Comparison of ENCODE assay signal across 8 cellular contexts in the genomic region with DNA sequence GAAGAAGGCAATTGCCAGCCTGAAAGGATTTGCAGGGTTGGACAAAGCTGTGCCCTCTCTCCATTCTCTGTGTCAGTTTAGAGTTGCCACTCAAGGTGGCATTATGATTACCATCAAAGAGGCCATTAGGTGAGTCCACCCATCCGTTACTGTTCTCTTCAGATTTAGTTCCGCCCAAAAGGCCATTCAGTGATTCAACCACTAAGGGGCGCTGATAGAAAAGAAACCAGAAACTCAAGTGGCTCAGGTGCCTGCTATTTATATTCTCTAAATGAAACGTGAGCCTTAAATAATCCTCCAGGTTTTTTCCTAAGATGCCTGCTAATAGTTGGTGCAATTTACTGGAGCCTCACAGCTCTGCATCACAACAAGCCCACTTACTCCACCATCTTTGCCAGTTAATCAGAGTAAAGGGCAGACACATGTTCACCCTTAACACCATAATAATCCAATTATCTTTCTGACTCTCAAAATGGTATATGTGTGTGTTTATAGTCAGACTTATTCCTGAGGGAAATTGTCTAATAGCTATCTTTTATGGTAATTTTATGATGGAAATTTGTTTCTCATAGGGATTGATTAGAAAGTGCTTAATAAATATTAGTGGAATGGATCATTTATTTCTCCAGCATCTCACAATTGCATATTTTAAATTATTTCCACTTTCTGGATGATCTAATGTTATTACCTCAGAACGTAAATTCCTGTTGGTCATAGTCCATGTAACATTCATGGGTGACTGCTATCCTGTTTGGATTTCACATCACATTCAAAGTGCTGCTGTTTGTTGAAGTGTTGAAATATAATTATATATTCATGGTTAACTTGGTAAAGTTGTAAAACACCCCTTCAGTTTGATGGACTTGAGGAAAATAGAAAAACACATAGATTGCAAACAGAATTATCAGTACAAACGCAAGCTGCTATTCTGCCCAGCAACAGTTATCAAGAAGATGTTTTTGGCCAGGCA. TPM values are rescaled to one million over a fixed set of nuclear protein-coding genes. Genes with fewer than 3 reads are reported as not detected.
DNase-seq lines count a peak whose midpoint lies in the region; ATAC-seq and TF ChIP-seq lines count a peak whose summit lies in the region.

No MANE protein-coding gene starts in this region.

- no peaks in the 10 kb centered on the region for H3K36me3 ChIP-seq in thoracic aorta

- H3K4me3 ChIP-seq in astrocyte of the cerebellum (ENCODE audit: low read depth, low read length) (no peak overlapping the region), thoracic aorta (no peak overlapping the region)

- H3K27me3 ChIP-seq in thoracic aorta (replicated peaks; ENCODE audit: insufficient read depth): no peaks in the 10 kb centered on the region

- in situ Hi-C loops in astrocyte of the cerebellum (cut with HindIII; ENCODE audit: low sequenced_read_pairs): loop anchor here (5.0 kb wide), 2 partner anchors 80 to 215 kb away; no protein-coding TSS in a partner anchor

- peaks cover 0 to 3% of the 10 kb centered on the region in 2 donors for H3K4me1 ChIP-seq in thoracic aorta (ENCODE audit: control insufficient read depth in 1 of 2, low read depth in 2 of 2)

- H3K27ac ChIP-seq in thoracic aorta: peak overlapping the region in 1 of 2 donors; percentile 39

- peak; percentile 50 for DNase-seq in Ammon's horn (ENCODE audit: low spot score)
- DNase-seq in HCEC 1CT: peak; percentile 51
- DNase-seq in NCI-H345 treated with DMSO at 0.1 percent for 48 hours (lab: John Stamatoyannopoulos, UW; ENCODE audit: unreplicated experiment): peak; percentile 52
- DNase-seq in astrocyte of the cerebellum (ENCODE audit: low read depth): peak; percentile 48
- peak; percentile 74 for DNase-seq in iPS-NIHi11 (ENCODE audit: low spot score)
- no peak for DNase-seq in thoracic aorta (ENCODE audit: low spot score)
- DNase-seq in 8988T: no peak

- no peaks in the 10 kb centered on the region for H3K9me3 ChIP-seq in thoracic aorta

- ATAC-seq in thoracic aorta (ENCODE audit: insufficient number of reproducible peaks, low FRiP score, low read depth): no peak
- no peak for ATAC-seq in HG02642 (IDR thresholded peaks at IDR 0.05; ENCODE audit: poor library complexity, unreplicated experiment)

- peak; percentile 81 for TF ChIP-seq CTCF in astrocyte of the cerebellum (IDR thresholded peaks at IDR 0.05; ENCODE audit: low read depth, low read length, missing control alignments)
- peak; percentile 33 for TF ChIP-seq CTCF in thoracic aorta (IDR thresholded peaks at IDR 0.05)

RNA-seq across cellular contexts. Expression of a gene that starts 59.3 kb away (rescaled TPM):
- total RNA-seq in thoracic aorta: 10 to 100 TPM; 37.3 to 55.4 TPM

Comparison
In these comparisons a context has a peak if more than half of its experiments do, and no peak if none do; other contexts are left out.
1. DNase-seq: peak in Ammon's horn (single experiment), HCEC 1CT (single experiment), NCI-H345 treated with DMSO at 0.1 percent for 48 hours (single experiment), astrocyte of the cerebellum (single experiment) and iPS-NIHi11 (single experiment); none in thoracic aorta (single experiment) and 8988T (single experiment).